30 cellular contexts compared by ENCODE assay signal in genomic region chr6:55696041-55696440, GRCh38.
"Had no signal": no experiment of that assay in that cellular context is flagged by ENCODE, and none has a peak within 500 bp of the region (broad histone marks: within the 10 kb centered on the region; RNA-seq: fewer than 3 reads in every experiment).

No MANE protein-coding gene starts in this region.

- H3K9me3 ChIP-seq: left lung, lower lobe of right lung, pancreas, prostate gland, stomach, testis, thyroid gland, transverse colon, upper lobe of left lung had no signal

- ATAC-seq: left colon; left lung; lower lobe of right lung; natural killer cell; pancreas; right cardiac atrium; sciatic nerve; stimulated activated naive B cell treated with anti-CD40 and anti-IgM and Interleukin-4, amounts not matched to agents 10 μg/mL and 1 μg/mL and 100 μg/mL, for 72 hours; stimulated activated naive CD8-positive, alpha-beta T cell treated with anti-CD3 and anti-CD28 coated beads, Interleukin-15, Interleukin-2, amounts not matched to agents 100 U/mL and 50 U/mL, for 24 hours had no signal

- H3K4me3 ChIP-seq: left lung, lower lobe of right lung, pancreas, prostate gland, skin epidermis, stomach, testis, thyroid gland, transverse colon, upper lobe of left lung had no signal

- H3K27ac ChIP-seq: left lung, lower lobe of right lung, pancreas, prostate gland, skin epidermis, stomach, testis, thyroid gland, transverse colon, upper lobe of left lung had no signal

- H3K27me3 Mint-ChIP-seq: naive B cell; stimulated activated naive B cell treated with anti-CD40 and anti-IgM and Interleukin-4, amounts not matched to agents 10 μg/mL and 1 μg/mL and 100 μg/mL, for 72 hours had no signal

- H3K4me3 Mint-ChIP-seq: immature natural killer cell; mesothelial cell of epicardium; naive B cell; natural killer cell; nephron progenitor cell; stimulated activated naive B cell treated with anti-CD40 and anti-IgM and Interleukin-4, amounts not matched to agents 10 μg/mL and 1 μg/mL and 100 μg/mL, for 72 hours had no signal

- H3K27me3 ChIP-seq: left lung, pancreas, stomach, testis, thyroid gland, transverse colon, upper lobe of left lung had no signal

- H3K4me1 ChIP-seq: left lung, lower lobe of right lung, pancreas, prostate gland, testis, thyroid gland, transverse colon, upper lobe of left lung had no signal

- H3K36me3 Mint-ChIP-seq: immature natural killer cell; mesothelial cell of epicardium; naive B cell; natural killer cell; stimulated activated naive B cell treated with anti-CD40 and anti-IgM and Interleukin-4, amounts not matched to agents 10 μg/mL and 1 μg/mL and 100 μg/mL, for 72 hours had no signal

- DNase-seq: hypothalamus; immature natural killer cell; kidney; left colon; left lung; lower lobe of right lung; mammary epithelial cell; naive B cell; natural killer cell; nephron progenitor cell; pancreas; posterior cingulate gyrus; retina; right cardiac atrium; stimulated activated CD4-positive, alpha-beta T cell treated with anti-CD3 and anti-CD28 coated beads, Interleukin-12 subunit alpha, Interleukin-12 subunit beta, amount 100 ng/mL, for 4 hours; stimulated activated CD4-positive, alpha-beta T cell treated with anti-CD3 and anti-CD28 coated beads, Interleukin-15, amount 100 ng/mL, for 24 hours; stimulated activated CD4-positive, alpha-beta T cell treated with anti-CD3 and anti-CD28 coated beads, Interleukin-2, amount 100 ng/mL, for 24 hours; stimulated activated CD4-positive, alpha-beta T cell treated with anti-CD3 and anti-CD28 coated beads, Interleukin-4, amount 100 ng/mL, for 1 hour; stimulated activated naive B cell treated with anti-CD40 and anti-IgM and Interleukin-4, amounts not matched to agents 10 μg/mL and 1 μg/mL and 100 μg/mL, for 72 hours; stimulated activated naive CD8-positive, alpha-beta T cell treated with anti-CD3 and anti-CD28 coated beads, Interleukin-15, Interleukin-2, amounts not matched to agents 100 U/mL and 50 U/mL, for 24 hours; stomach; testis; thyroid gland; transverse colon; upper lobe of left lung had no signal

- H3K9me3 Mint-ChIP-seq: mesothelial cell of epicardium, nephron progenitor cell had no signal

- H3K36me3 ChIP-seq: left lung, lower lobe of right lung, pancreas, prostate gland, stomach, thyroid gland, transverse colon, upper lobe of left lung had no signal

- FAIRE-seq: kidney, pancreas, urothelium cell line had no signal

- H3K4me1 Mint-ChIP-seq: immature natural killer cell; naive B cell; natural killer cell; nephron progenitor cell; stimulated activated naive B cell treated with anti-CD40 and anti-IgM and Interleukin-4, amounts not matched to agents 10 μg/mL and 1 μg/mL and 100 μg/mL, for 72 hours had no signal

- H3K27ac Mint-ChIP-seq: immature natural killer cell; mesothelial cell of epicardium; naive B cell; natural killer cell; nephron progenitor cell; stimulated activated naive B cell treated with anti-CD40 and anti-IgM and Interleukin-4, amounts not matched to agents 10 μg/mL and 1 μg/mL and 100 μg/mL, for 72 hours had no signal
